31 cellular contexts compared by ENCODE assay signal in the genomic region with DNA sequence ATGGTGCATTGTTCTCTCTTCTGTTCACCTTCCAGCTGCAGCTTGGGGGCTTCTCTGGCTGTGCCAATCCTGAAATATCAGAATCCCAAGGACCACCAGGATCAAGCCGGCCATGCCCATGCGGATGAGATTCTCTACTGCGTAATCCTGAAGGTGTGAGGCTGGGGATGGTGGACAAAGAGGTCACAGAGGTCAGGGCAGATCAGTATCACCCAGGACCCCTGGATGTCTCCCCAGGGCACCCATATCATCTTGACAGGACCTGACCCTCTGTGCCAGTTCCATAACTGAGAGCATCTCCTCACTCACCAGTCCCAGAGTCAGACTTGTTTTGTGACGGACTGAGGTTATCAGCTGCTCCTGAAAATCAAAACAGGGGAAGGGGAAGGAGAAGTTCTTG. TPM values are rescaled to one million over a fixed set of nuclear protein-coding genes. Genes with fewer than 3 reads are reported as not detected.
"Had no signal": no experiment of that assay in that cellular context is flagged by ENCODE, and none has a peak within 500 bp of the region (broad histone marks: within the 10 kb centered on the region; RNA-seq: fewer than 3 reads in every experiment).

No MANE protein-coding gene starts in this region.

- DNase-seq: hippocampal formation; kidney; left colon; left ventricle myocardium inferior; mesendoderm; midbrain; mucosa of descending colon; naive thymus-derived CD4-positive, alpha-beta T cell; nucleus accumbens; right lobe of liver; stimulated activated CD4-positive, alpha-beta T cell treated with anti-CD3 and anti-CD28 coated beads, Interleukin-2, amount 100 ng/mL, for 24 hours; stimulated activated CD4-positive, alpha-beta T cell treated with anti-CD3 and anti-CD28 coated beads, Interleukin-4, amount 100 ng/mL, for 1 hour; stimulated activated naive CD4-positive, alpha-beta T cell; substantia nigra; upper lobe of left lung had no signal

- H3K9me3 ChIP-seq: left ventricle myocardium inferior, mucosa of descending colon, right atrium auricular region, right lobe of liver, tibial nerve, upper lobe of left lung, vagina had no signal

- H3K36me3 Mint-ChIP-seq: naive thymus-derived CD4-positive, alpha-beta T cell; natural killer cell treated with Interleukin-12 subunit alpha and Interleukin-12 subunit beta and Interleukin-15 and Interleukin-18, amount 100 ng/mL, for 72 hours; stimulated activated effector memory CD8-positive, alpha-beta T cell treated with anti-CD3 and anti-CD28 coated beads, Interleukin-12 subunit alpha, Interleukin-12 subunit beta, amount 100 ng/mL, for 72 hours had no signal

- H3K9me3 Mint-ChIP-seq: stimulated activated effector memory CD8-positive, alpha-beta T cell treated with anti-CD3 and anti-CD28 coated beads, Interleukin-12 subunit alpha, Interleukin-12 subunit beta, amount 100 ng/mL, for 72 hours; stimulated activated naive CD8-positive, alpha-beta T cell treated with anti-CD3 and anti-CD28 coated beads, Interleukin-15, Interleukin-2, amounts not matched to agents 100 ng/mL and 50 ng/mL, for 24 hours had no signal

- H3K4me1 ChIP-seq: left ventricle myocardium inferior, parathyroid adenoma, right atrium auricular region, right lobe of liver, tibial nerve, upper lobe of left lung, vagina had no signal

- H3K27me3 ChIP-seq: right atrium auricular region, right lobe of liver, tibial nerve, upper lobe of left lung, vagina had no signal

- H3K36me3 ChIP-seq: left ventricle myocardium inferior, right atrium auricular region, right lobe of liver, tibial nerve, upper lobe of left lung, vagina had no signal

- H3K27ac Mint-ChIP-seq: natural killer cell treated with Interleukin-12 subunit alpha and Interleukin-12 subunit beta and Interleukin-15 and Interleukin-18, amount 100 ng/mL, for 72 hours; progenitor cell of endocrine pancreas; stimulated activated effector memory CD8-positive, alpha-beta T cell treated with anti-CD3 and anti-CD28 coated beads, Interleukin-12 subunit alpha, Interleukin-12 subunit beta, amount 100 ng/mL, for 72 hours; stimulated activated naive CD8-positive, alpha-beta T cell treated with anti-CD3 and anti-CD28 coated beads, Interleukin-15, Interleukin-2, amounts not matched to agents 100 ng/mL and 50 ng/mL, for 24 hours had no signal

- H3K4me3 Mint-ChIP-seq: naive thymus-derived CD4-positive, alpha-beta T cell; natural killer cell treated with Interleukin-12 subunit alpha and Interleukin-12 subunit beta and Interleukin-15 and Interleukin-18, amount 100 ng/mL, for 72 hours; stimulated activated effector memory CD8-positive, alpha-beta T cell treated with anti-CD3 and anti-CD28 coated beads, Interleukin-12 subunit alpha, Interleukin-12 subunit beta, amount 100 ng/mL, for 72 hours; stimulated activated naive CD8-positive, alpha-beta T cell treated with anti-CD3 and anti-CD28 coated beads, Interleukin-15, Interleukin-2, amounts not matched to agents 100 ng/mL and 50 ng/mL, for 24 hours had no signal

- H3K4me3 ChIP-seq: left ventricle myocardium inferior, lung, mucosa of descending colon, right atrium auricular region, right lobe of liver, smooth muscle cell, tibial nerve, upper lobe of left lung, vagina had no signal

RNA-seq across cellular contexts. Expression of gene LILRA5, which starts 5.6 kb away (rescaled TPM):
- total RNA-seq: myocyte; natural killer cell treated with Interleukin-12 subunit alpha and Interleukin-12 subunit beta and Interleukin-15 and Interleukin-18, amount 100 ng/mL, for 72 hours; progenitor cell of endocrine pancreas; pulmonary artery endothelial cell; renal cortical epithelial cell; smooth muscle cell; temporal lobe had no signal

RNA-seq across cellular contexts. Expression of gene LILRB2, which starts 26.5 kb away (rescaled TPM):
- total RNA-seq: myocyte, osteoblast, progenitor cell of endocrine pancreas, pulmonary artery endothelial cell, renal cortical epithelial cell, smooth muscle cell had no signal

RNA-seq across cellular contexts. Expression of gene LILRA4, which starts 31.6 kb away (rescaled TPM):
- total RNA-seq: left colon; left ventricle myocardium inferior; mucosa of descending colon; myocyte; natural killer cell treated with Interleukin-12 subunit alpha and Interleukin-12 subunit beta and Interleukin-15 and Interleukin-18, amount 100 ng/mL, for 72 hours; osteoblast; progenitor cell of endocrine pancreas; pulmonary artery endothelial cell; renal cortical epithelial cell; right atrium auricular region; smooth muscle cell; temporal lobe; tibial nerve; urinary bladder; vagina had no signal

RNA-seq across cellular contexts. Expression of gene LILRB5, which starts 50.3 kb away (rescaled TPM):
- total RNA-seq: myocyte; natural killer cell treated with Interleukin-12 subunit alpha and Interleukin-12 subunit beta and Interleukin-15 and Interleukin-18, amount 100 ng/mL, for 72 hours; osteoblast; progenitor cell of endocrine pancreas; pulmonary artery endothelial cell; renal cortical epithelial cell; smooth muscle cell had no signal

RNA-seq across cellular contexts. Expression of gene LAIR1, which starts 57.3 kb away (rescaled TPM):
- total RNA-seq: myocyte, progenitor cell of endocrine pancreas, pulmonary artery endothelial cell, renal cortical epithelial cell, smooth muscle cell had no signal
